15 cellular contexts compared by ENCODE assay signal in genomic region chr15:100722551-100723322, GRCh38.
DNase-seq lines count a peak whose midpoint lies in the region; ATAC-seq and TF ChIP-seq lines count a peak whose summit lies in the region.
"Had no signal": no experiment of that assay in that cellular context is flagged by ENCODE, and none has a peak within 500 bp of the region (broad histone marks: within the 10 kb centered on the region; RNA-seq: fewer than 3 reads in every experiment).

No MANE protein-coding gene starts in this region.

- H3K27ac ChIP-seq in body of pancreas: peak overlapping the region; percentile 80 to 88 (median 86)
- peak overlapping the region; percentile 37 for H3K27ac ChIP-seq in thymus (ENCODE audit: low read depth)
- no peak overlapping the region for H3K27ac ChIP-seq in CD4-positive, alpha-beta memory T cell (ENCODE audit: low read depth, low read length)
- H3K27ac ChIP-seq: KMS-11, ovary, SK-N-MC had no signal

- WGBS in body of pancreas, 2 donors: 64 to 67% methylated on average over 3 of the region's 3 CpGs
- WGBS in thymus: 86% methylated on average over 3 of the region's 3 CpGs

- H3K9me3 ChIP-seq in body of pancreas: no peaks in the 10 kb centered on the region
- H3K9me3 ChIP-seq in thymus (ENCODE audit: control insufficient read depth): peaks cover 2% of the 10 kb centered on the region
- no peaks in the 10 kb centered on the region for H3K9me3 ChIP-seq in CD4-positive, alpha-beta memory T cell (ENCODE audit: control insufficient read depth in 1 of 2, low read length in 2 of 2)
- H3K9me3 ChIP-seq: ovary had no signal

- DNase-seq in HFFc6 (no peak), body of pancreas (peak in 1 of 4 donors; percentile 9), mesothelial cell of epicardium (ENCODE audit: low spot score in 2 of 2, unreplicated experiment in 2 of 2) (no peak), AG08395 (ENCODE audit: low spot score) (no peak)
- DNase-seq in CD4-positive, alpha-beta memory T cell: no peak
- DNase-seq in activated T-helper 2 cell treated with anti-CD3 and anti-CD28 coated beads, Interferon-gamma antibody, Interleukin-2, Interleukin-4, amounts not matched to agents 10 μg/mL and 5 μg/mL and 100 μg/mL, durations not matched to agents 14 hours and 24 hours and 36 hours (ENCODE audit: low spot score): no peak
- DNase-seq: activated CD4-positive, CD25-positive, alpha-beta regulatory T cell; activated T-cell treated with anti-CD3 and anti-CD28 coated beads, Interleukin-2, amount 50 U/mL, for 24 hours; effector memory CD8-positive, alpha-beta T cell had no signal

- H3K4me3 ChIP-seq in body of pancreas (no peak overlapping the region), thymus (ENCODE audit: low read length) (no peak overlapping the region)
- no peak overlapping the region for H3K4me3 ChIP-seq in CD4-positive, alpha-beta memory T cell (ENCODE audit: low read length in 2 of 2)
- H3K4me3 ChIP-seq: ovary, SK-N-MC had no signal

- H3K27me3 ChIP-seq in body of pancreas (no peaks in the 10 kb centered on the region), thymus (ENCODE audit: control insufficient read depth, insufficient read depth) (no peaks in the 10 kb centered on the region)
- H3K27me3 ChIP-seq in CD4-positive, alpha-beta memory T cell (ENCODE audit: insufficient read depth, low read length): no peaks in the 10 kb centered on the region
- H3K27me3 ChIP-seq: ovary had no signal

- H3K36me3 Mint-ChIP-seq in HFFc6 (ENCODE audit: low read depth) (no peaks in the 10 kb centered on the region), mesothelial cell of epicardium (no peaks in the 10 kb centered on the region)
- no peaks in the 10 kb centered on the region for H3K36me3 Mint-ChIP-seq in CD4-positive, alpha-beta memory T cell
- H3K36me3 Mint-ChIP-seq in activated T-helper 2 cell treated with anti-CD3 and anti-CD28 coated beads, Interferon-gamma antibody, Interleukin-2, Interleukin-4, amounts not matched to agents 10 μg/mL and 5 μg/mL and 100 μg/mL, durations not matched to agents 14 hours and 24 hours and 36 hours (ENCODE audit: low read depth): no peaks in the 10 kb centered on the region
- H3K36me3 Mint-ChIP-seq: stimulated activated effector memory CD8-positive, alpha-beta T cell treated with anti-CD3 and anti-CD28 coated beads, Interleukin-12 subunit alpha, Interleukin-12 subunit beta, amount 100 ng/mL, for 72 hours had no signal

- no peak for ATAC-seq in body of pancreas
- ATAC-seq in HG02981 (IDR thresholded peaks at IDR 0.05; ENCODE audit: unreplicated experiment): no peak
- ATAC-seq: effector memory CD8-positive, alpha-beta T cell; stimulated activated effector memory CD8-positive, alpha-beta T cell treated with anti-CD3 and anti-CD28 coated beads, Interleukin-12 subunit alpha, Interleukin-12 subunit beta, amount 100 ng/mL, for 72 hours had no signal

- H3K4me1 ChIP-seq in body of pancreas: peaks cover 62% of the 10 kb centered on the region
- no peaks in the 10 kb centered on the region for H3K4me1 ChIP-seq in thymus (ENCODE audit: control insufficient read depth, insufficient read depth, low read length)
- H3K4me1 ChIP-seq in CD4-positive, alpha-beta memory T cell (ENCODE audit: insufficient read depth, low read length): no peaks in the 10 kb centered on the region

- no peaks in the 10 kb centered on the region for H3K9me3 Mint-ChIP-seq in HFFc6
- no peaks in the 10 kb centered on the region for H3K9me3 Mint-ChIP-seq in mesothelial cell of epicardium
- no peaks in the 10 kb centered on the region for H3K9me3 Mint-ChIP-seq in CD4-positive, alpha-beta memory T cell
- no peaks in the 10 kb centered on the region for H3K9me3 Mint-ChIP-seq in activated T-helper 2 cell treated with anti-CD3 and anti-CD28 coated beads, Interferon-gamma antibody, Interleukin-2, Interleukin-4, amounts not matched to agents 10 μg/mL and 5 μg/mL and 100 μg/mL, durations not matched to agents 14 hours and 24 hours and 36 hours
- H3K9me3 Mint-ChIP-seq: activated T-cell treated with anti-CD3 and anti-CD28 coated beads, Interleukin-2, amount 50 U/mL, for 24 hours; effector memory CD8-positive, alpha-beta T cell; stimulated activated effector memory CD8-positive, alpha-beta T cell treated with anti-CD3 and anti-CD28 coated beads, Interleukin-12 subunit alpha, Interleukin-12 subunit beta, amount 100 ng/mL, for 72 hours had no signal

- H3K4me1 Mint-ChIP-seq in HFFc6 (ENCODE audit: low read depth) (peaks cover 65% of the 10 kb centered on the region), mesothelial cell of epicardium (peaks cover 2% of the 10 kb centered on the region)
- H3K4me1 Mint-ChIP-seq in CD4-positive, alpha-beta memory T cell: no peaks in the 10 kb centered on the region
- H3K4me1 Mint-ChIP-seq in activated T-helper 2 cell treated with anti-CD3 and anti-CD28 coated beads, Interferon-gamma antibody, Interleukin-2, Interleukin-4, amounts not matched to agents 10 μg/mL and 5 μg/mL and 100 μg/mL, durations not matched to agents 14 hours and 24 hours and 36 hours (ENCODE audit: low read depth): peaks cover 15% of the 10 kb centered on the region
- H3K4me1 Mint-ChIP-seq: stimulated activated effector memory CD8-positive, alpha-beta T cell treated with anti-CD3 and anti-CD28 coated beads, Interleukin-12 subunit alpha, Interleukin-12 subunit beta, amount 100 ng/mL, for 72 hours had no signal

- H3K4me3 Mint-ChIP-seq in HFFc6 (peak overlapping the region; percentile 75), mesothelial cell of epicardium (no peak overlapping the region)
- H3K4me3 Mint-ChIP-seq in CD4-positive, alpha-beta memory T cell: no peak overlapping the region
- H3K4me3 Mint-ChIP-seq in activated T-helper 2 cell treated with anti-CD3 and anti-CD28 coated beads, Interferon-gamma antibody, Interleukin-2, Interleukin-4, amounts not matched to agents 10 μg/mL and 5 μg/mL and 100 μg/mL, durations not matched to agents 14 hours and 24 hours and 36 hours (ENCODE audit: low read depth): no peak overlapping the region
- H3K4me3 Mint-ChIP-seq: activated T-cell treated with anti-CD3 and anti-CD28 coated beads, Interleukin-2, amount 50 U/mL, for 24 hours; effector memory CD8-positive, alpha-beta T cell; stimulated activated effector memory CD8-positive, alpha-beta T cell treated with anti-CD3 and anti-CD28 coated beads, Interleukin-12 subunit alpha, Interleukin-12 subunit beta, amount 100 ng/mL, for 72 hours had no signal

- POLR2A ChIA-PET in CD4-positive, alpha-beta memory T cell (lab: Charles Lee; ENCODE audit: partially characterized antibody): no interaction called here

- intact Hi-C loops in body of pancreas (cut with DNase I): no loop called here
- intact Hi-C loops in CD4-positive, alpha-beta memory T cell (cut with micrococcal nuclease): no loop called here
- intact Hi-C loops in activated T-helper 2 cell treated with anti-CD3 and anti-CD28 coated beads, Interferon-gamma antibody, Interleukin-2, Interleukin-4, amounts not matched to agents 10 μg/mL and 5 μg/mL and 100 μg/mL, durations not matched to agents 14 hours and 24 hours and 36 hours (cut with micrococcal nuclease): no loop called here

- peaks cover 4% of the 10 kb centered on the region for H3K27me3 Mint-ChIP-seq in HFFc6 (ENCODE audit: insufficient read depth)
- peaks cover 2% of the 10 kb centered on the region for H3K27me3 Mint-ChIP-seq in mesothelial cell of epicardium (ENCODE audit: low read depth)
- H3K27me3 Mint-ChIP-seq in CD4-positive, alpha-beta memory T cell: peaks cover 2 to 3% of the 10 kb centered on the region in 2 donors
- no peaks in the 10 kb centered on the region for H3K27me3 Mint-ChIP-seq in activated T-helper 2 cell treated with anti-CD3 and anti-CD28 coated beads, Interferon-gamma antibody, Interleukin-2, Interleukin-4, amounts not matched to agents 10 μg/mL and 5 μg/mL and 100 μg/mL, durations not matched to agents 14 hours and 24 hours and 36 hours (ENCODE audit: low read depth)

- CTCF ChIA-PET in CD4-positive, alpha-beta memory T cell (lab: Charles Lee; ENCODE audit: partially characterized antibody): no interaction called here

- H3K27ac Mint-ChIP-seq in HFFc6: peak overlapping the region; percentile 100
- H3K27ac Mint-ChIP-seq in mesothelial cell of epicardium: peak overlapping the region; percentile 11
- H3K27ac Mint-ChIP-seq in CD4-positive, alpha-beta memory T cell: peak overlapping the region in 1 of 7 donors; percentile 62
- H3K27ac Mint-ChIP-seq in activated T-helper 2 cell treated with anti-CD3 and anti-CD28 coated beads, Interferon-gamma antibody, Interleukin-2, Interleukin-4, amounts not matched to agents 10 μg/mL and 5 μg/mL and 100 μg/mL, durations not matched to agents 14 hours and 24 hours and 36 hours: no peak overlapping the region
- H3K27ac Mint-ChIP-seq: activated T-cell treated with anti-CD3 and anti-CD28 coated beads, Interleukin-2, amount 50 U/mL, for 24 hours; effector memory CD8-positive, alpha-beta T cell; stimulated activated effector memory CD8-positive, alpha-beta T cell treated with anti-CD3 and anti-CD28 coated beads, Interleukin-12 subunit alpha, Interleukin-12 subunit beta, amount 100 ng/mL, for 72 hours had no signal

- no peaks in the 10 kb centered on the region for H3K36me3 ChIP-seq in body of pancreas (replicated peaks in 1 of 2; ENCODE audit: insufficient read depth in 1 of 2, low read depth in 2 of 2)
- H3K36me3 ChIP-seq in thymus (ENCODE audit: control insufficient read depth, insufficient read depth): no peaks in the 10 kb centered on the region
- H3K36me3 ChIP-seq in CD4-positive, alpha-beta memory T cell (ENCODE audit: insufficient read depth, low read length): no peaks in the 10 kb centered on the region
- H3K36me3 ChIP-seq: ovary had no signal

- no peak for TF ChIP-seq CTCF in HFFc6 (IDR thresholded peaks at IDR 0.05)
- no peak for TF ChIP-seq CTCF in body of pancreas (IDR thresholded peaks at IDR 0.05)
- no peak for TF ChIP-seq CTCF in mesothelial cell of epicardium (IDR thresholded peaks at IDR 0.05; ENCODE audit: unreplicated experiment)

- TF ChIP-seq POLR2A in body of pancreas (IDR thresholded peaks at IDR 0.05): no peak
